Comparison of ENCODE assay signal across 13 cellular contexts in genomic region chr11:28976801-28977145, GRCh38.
DNase-seq lines count a peak whose midpoint lies in the region; ATAC-seq and TF ChIP-seq lines count a peak whose summit lies in the region.
"Had no signal": no experiment of that assay in that cellular context is flagged by ENCODE, and none has a peak within 500 bp of the region (broad histone marks: within the 10 kb centered on the region; RNA-seq: fewer than 3 reads in every experiment).

No MANE protein-coding gene starts in this region.

- no peaks in the 10 kb centered on the region for H3K79me2 ChIP-seq in smooth muscle cell (ENCODE audit: low read depth)

- H3K27ac ChIP-seq in smooth muscle cell (ENCODE audit: low read depth) (no peak overlapping the region), sigmoid colon (no peak overlapping the region)
- H3K27ac ChIP-seq: RWPE1, SJSA1 had no signal

- H3K9ac ChIP-seq in smooth muscle cell (ENCODE audit: low read depth) = no peak overlapping the region

- H3K4me2 ChIP-seq in smooth muscle cell = no peak overlapping the region

- intact Hi-C loops in sigmoid colon (cut with DNase I) = no loop called here

- peak; percentile 13 for DNase-seq in AG20443 (ENCODE audit: low spot score)
- peak; percentile 30 for DNase-seq in MG63
- peak; percentile 7 for DNase-seq in fibroblast of the aortic adventitia (ENCODE audit: low read depth)
- no peak for DNase-seq in smooth muscle cell (lab: John Stamatoyannopoulos, UW; ENCODE audit: unreplicated experiment)
- no peak for DNase-seq in nephron progenitor cell
- DNase-seq in sigmoid colon = no peak
- DNase-seq: CD8-positive, alpha-beta T cell; GF-D8; NCI-H2029 treated with DMSO at 0.1 percent for 48 hours; NCI-H526 had no signal

- peak overlapping the region; percentile 43 for H2AFZ ChIP-seq in smooth muscle cell (ENCODE audit: low read depth)

- no peaks in the 10 kb centered on the region for H3K4me1 Mint-ChIP-seq in nephron progenitor cell

- no peaks in the 10 kb centered on the region for H3K36me3 Mint-ChIP-seq in nephron progenitor cell (ENCODE audit: low read depth)
- H3K36me3 Mint-ChIP-seq: CD8-positive, alpha-beta T cell had no signal

- no peak for ATAC-seq in GM21717 (IDR thresholded peaks at IDR 0.05; ENCODE audit: unreplicated experiment)
- ATAC-seq: CD8-positive, alpha-beta T cell had no signal

- no peak for TF ChIP-seq EP300 in sigmoid colon (IDR thresholded peaks at IDR 0.05)

- H4K20me1 ChIP-seq in smooth muscle cell (ENCODE audit: low read depth) = no peaks in the 10 kb centered on the region

- TF ChIP-seq POLR2A in sigmoid colon (IDR thresholded peaks at IDR 0.05) = no peak

- no peaks in the 10 kb centered on the region for H3K27me3 ChIP-seq in MG63
- H3K27me3 ChIP-seq in smooth muscle cell (ENCODE audit: low read depth) = no peaks in the 10 kb centered on the region
- H3K27me3 ChIP-seq in sigmoid colon = no peaks in the 10 kb centered on the region
- H3K27me3 ChIP-seq: SJSA1 had no signal

- no peak for TF ChIP-seq CTCF in fibroblast of the aortic adventitia (IDR thresholded peaks at IDR 0.05; ENCODE audit: insufficient read depth, low read length)
- TF ChIP-seq CTCF in smooth muscle cell (IDR thresholded peaks at IDR 0.05; ENCODE audit: borderline replicate concordance, insufficient read depth, poor library complexity, severe bottlenecking) = no peak
- TF ChIP-seq CTCF in nephron progenitor cell (IDR thresholded peaks at IDR 0.05) = no peak
- TF ChIP-seq CTCF in sigmoid colon (IDR thresholded peaks at IDR 0.05) = no peak

- WGBS in smooth muscle cell (ENCODE audit: low lambda C conversion rate) = 89% methylated on average over 4 of the region's 4 CpGs
- whole genome bisulfite sequencing in sigmoid colon, 2 donors = 36 to 69% methylated on average over 4 of the region's 4 CpGs

- no peak overlapping the region for H3K4me3 Mint-ChIP-seq in nephron progenitor cell
- H3K4me3 Mint-ChIP-seq: CD8-positive, alpha-beta T cell had no signal

- H3K9me3 Mint-ChIP-seq in nephron progenitor cell = no peaks in the 10 kb centered on the region

- no peaks in the 10 kb centered on the region for H3K27me3 Mint-ChIP-seq in nephron progenitor cell (ENCODE audit: low read depth, poor library complexity)

- H3K4me1 ChIP-seq in smooth muscle cell (ENCODE audit: low read depth) (no peaks in the 10 kb centered on the region), sigmoid colon (no peaks in the 10 kb centered on the region)

- H3K36me3 ChIP-seq in MG63 = 0 out of 2 replicates have a peak, but pooled peaks cover 3% of the 10 kb centered on the region
- no peaks in the 10 kb centered on the region for H3K36me3 ChIP-seq in smooth muscle cell (ENCODE audit: low read depth)
- H3K36me3 ChIP-seq in sigmoid colon = no peaks in the 10 kb centered on the region
- H3K36me3 ChIP-seq: SJSA1 had no signal

- H3K4me3 ChIP-seq in MG63 (peak overlapping the region; percentile 4; the same call in 1 of the 2 replicates), fibroblast of the aortic adventitia (ENCODE audit: low read depth, low read length) (no peak overlapping the region), smooth muscle cell (peak overlapping the region; percentile 8), sigmoid colon (no peak overlapping the region)
- H3K4me3 ChIP-seq: SJSA1 had no signal

- no peaks in the 10 kb centered on the region for H3F3A ChIP-seq in smooth muscle cell (ENCODE audit: low read depth)

- no peak overlapping the region for H3K27ac Mint-ChIP-seq in nephron progenitor cell
- H3K27ac Mint-ChIP-seq: CD8-positive, alpha-beta T cell had no signal

- H3K9me3 ChIP-seq in MG63 (no peaks in the 10 kb centered on the region), smooth muscle cell (replicated peaks; ENCODE audit: low read depth) (no peaks in the 10 kb centered on the region), sigmoid colon (no peaks in the 10 kb centered on the region)
- H3K9me3 ChIP-seq: SJSA1 had no signal

Comparison
In these comparisons a context has a peak if more than half of its experiments do, and no peak if none do; other contexts are left out.
1. DNase-seq: peak in AG20443 (single experiment), MG63 (single experiment) and fibroblast of the aortic adventitia (single experiment); none in smooth muscle cell (single experiment), nephron progenitor cell (single experiment) and sigmoid colon (single experiment).
2. H3K4me3 ChIP-seq: peak in MG63 (single experiment) and smooth muscle cell (single experiment); none in fibroblast of the aortic adventitia (single experiment) and sigmoid colon (0 of 4).